1 cellular context compared by ENCODE assay signal in the genomic region with DNA sequence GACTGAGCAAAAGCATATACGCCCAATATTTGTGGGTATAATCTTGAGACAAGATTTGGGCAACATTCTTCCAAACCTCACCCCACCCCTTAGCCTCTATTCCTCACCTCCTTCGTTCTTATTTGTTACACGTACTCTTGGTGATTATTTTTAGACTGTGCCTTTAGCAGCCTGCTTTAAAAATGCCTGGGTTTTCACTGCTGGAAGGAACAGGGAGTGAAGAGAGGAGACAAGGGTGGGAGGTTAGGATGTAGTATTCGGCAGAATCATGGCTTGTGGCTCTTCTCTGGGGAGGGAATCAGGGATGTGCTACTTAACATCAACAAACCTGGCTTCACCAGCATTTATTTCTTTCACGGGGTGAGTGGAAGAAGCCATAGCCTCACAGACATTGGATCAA.
TF ChIP-seq lines count a peak whose summit lies in the region.

No MANE protein-coding gene starts in this region.

TF ChIP-seq in HCT116, 20 proteins besides CTCF, POLR2A, EP300 and RAD21:
- TF ChIP-seq CEBPB (IDR thresholded peaks at IDR 0.05; ENCODE audit: low read depth) (no peak), TCF7L2 (IDR thresholded peaks at IDR 0.05; ENCODE audit: borderline replicate concordance, extremely low read depth, insufficient read depth, insufficient read length) (no peak), POLR2AphosphoS5 (IDR thresholded peaks at IDR 0.05; ENCODE audit: low read depth, low read length) (no peak), SRF (IDR thresholded peaks at IDR 0.05; ENCODE audit: low read depth) (no peak), EZH2phosphoT487 (IDR thresholded peaks at IDR 0.05; ENCODE audit: borderline replicate concordance) (no peak), EZH2 (IDR thresholded peaks at IDR 0.05) (no peak), FOSL1 (IDR thresholded peaks at IDR 0.05; ENCODE audit: low read depth) (no peak), JUND (IDR thresholded peaks at IDR 0.05) (no peak), CBX3 (IDR thresholded peaks at IDR 0.05; ENCODE audit: low read depth) (no peak)
- TF ChIP-seq, protein P1, sequence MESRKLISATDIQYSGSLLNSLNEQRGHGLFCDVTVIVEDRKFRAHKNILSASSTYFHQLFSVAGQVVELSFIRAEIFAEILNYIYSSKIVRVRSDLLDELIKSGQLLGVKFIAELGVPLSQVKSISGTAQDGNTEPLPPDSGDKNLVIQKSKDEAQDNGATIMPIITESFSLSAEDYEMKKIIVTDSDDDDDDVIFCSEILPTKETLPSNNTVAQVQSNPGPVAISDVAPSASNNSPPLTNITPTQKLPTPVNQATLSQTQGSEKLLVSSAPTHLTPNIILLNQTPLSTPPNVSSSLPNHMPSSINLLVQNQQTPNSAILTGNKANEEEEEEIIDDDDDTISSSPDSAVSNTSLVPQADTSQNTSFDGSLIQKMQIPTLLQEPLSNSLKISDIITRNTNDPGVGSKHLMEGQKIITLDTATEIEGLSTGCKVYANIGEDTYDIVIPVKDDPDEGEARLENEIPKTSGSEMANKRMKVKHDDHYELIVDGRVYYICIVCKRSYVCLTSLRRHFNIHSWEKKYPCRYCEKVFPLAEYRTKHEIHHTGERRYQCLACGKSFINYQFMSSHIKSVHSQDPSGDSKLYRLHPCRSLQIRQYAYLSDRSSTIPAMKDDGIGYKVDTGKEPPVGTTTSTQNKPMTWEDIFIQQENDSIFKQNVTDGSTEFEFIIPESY (IDR thresholded peaks at IDR 0.05; ENCODE audit: extremely low read depth, insufficient replicate concordance, low read length), result no peak
- TF ChIP-seq, protein P2, sequence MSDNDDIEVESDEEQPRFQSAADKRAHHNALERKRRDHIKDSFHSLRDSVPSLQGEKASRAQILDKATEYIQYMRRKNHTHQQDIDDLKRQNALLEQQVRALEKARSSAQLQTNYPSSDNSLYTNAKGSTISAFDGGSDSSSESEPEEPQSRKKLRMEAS (IDR thresholded peaks at IDR 0.05), result no peak
- TF ChIP-seq, protein P3, sequence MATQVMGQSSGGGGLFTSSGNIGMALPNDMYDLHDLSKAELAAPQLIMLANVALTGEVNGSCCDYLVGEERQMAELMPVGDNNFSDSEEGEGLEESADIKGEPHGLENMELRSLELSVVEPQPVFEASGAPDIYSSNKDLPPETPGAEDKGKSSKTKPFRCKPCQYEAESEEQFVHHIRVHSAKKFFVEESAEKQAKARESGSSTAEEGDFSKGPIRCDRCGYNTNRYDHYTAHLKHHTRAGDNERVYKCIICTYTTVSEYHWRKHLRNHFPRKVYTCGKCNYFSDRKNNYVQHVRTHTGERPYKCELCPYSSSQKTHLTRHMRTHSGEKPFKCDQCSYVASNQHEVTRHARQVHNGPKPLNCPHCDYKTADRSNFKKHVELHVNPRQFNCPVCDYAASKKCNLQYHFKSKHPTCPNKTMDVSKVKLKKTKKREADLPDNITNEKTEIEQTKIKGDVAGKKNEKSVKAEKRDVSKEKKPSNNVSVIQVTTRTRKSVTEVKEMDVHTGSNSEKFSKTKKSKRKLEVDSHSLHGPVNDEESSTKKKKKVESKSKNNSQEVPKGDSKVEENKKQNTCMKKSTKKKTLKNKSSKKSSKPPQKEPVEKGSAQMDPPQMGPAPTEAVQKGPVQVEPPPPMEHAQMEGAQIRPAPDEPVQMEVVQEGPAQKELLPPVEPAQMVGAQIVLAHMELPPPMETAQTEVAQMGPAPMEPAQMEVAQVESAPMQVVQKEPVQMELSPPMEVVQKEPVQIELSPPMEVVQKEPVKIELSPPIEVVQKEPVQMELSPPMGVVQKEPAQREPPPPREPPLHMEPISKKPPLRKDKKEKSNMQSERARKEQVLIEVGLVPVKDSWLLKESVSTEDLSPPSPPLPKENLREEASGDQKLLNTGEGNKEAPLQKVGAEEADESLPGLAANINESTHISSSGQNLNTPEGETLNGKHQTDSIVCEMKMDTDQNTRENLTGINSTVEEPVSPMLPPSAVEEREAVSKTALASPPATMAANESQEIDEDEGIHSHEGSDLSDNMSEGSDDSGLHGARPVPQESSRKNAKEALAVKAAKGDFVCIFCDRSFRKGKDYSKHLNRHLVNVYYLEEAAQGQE (IDR thresholded peaks at IDR 0.05; ENCODE audit: low read depth), result no peak
